In genomic region chr9:128051932-128052734, GRCh38 we compare ENCODE assay signal across 18 cellular contexts. TPM values are rescaled to one million over a fixed set of nuclear protein-coding genes. Genes with fewer than 3 reads are reported as not detected.
A peak's percentile ranks its signal among the peaks of the same experiment; 100 is the strongest.
DNase-seq lines count a peak whose midpoint lies in the region; ATAC-seq and TF ChIP-seq lines count a peak whose summit lies in the region.
"Had no signal": no experiment of that assay in that cellular context is flagged by ENCODE, and none has a peak within 500 bp of the region (broad histone marks: within the 10 kb centered on the region; RNA-seq: fewer than 3 reads in every experiment).

No MANE protein-coding gene starts in this region.

- DNase-seq in DMS53 (lab: John Stamatoyannopoulos, UW) (peak; percentile 99), PC-3 (peak; percentile 80), epithelial cell of prostate (ENCODE audit: low read depth, low spot score) (no peak), NCI-H146 treated with DMSO at 0.1 percent for 48 hours (lab: John Stamatoyannopoulos, UW; ENCODE audit: unreplicated experiment) (no peak), cerebellar cortex (ENCODE audit: low spot score) (no peak)
- DNase-seq: activated CD4-positive, alpha-beta memory T cell treated with anti-CD3 and anti-CD28 coated beads, Interleukin-2, amount 10 ng/mL, durations not matched to agents 7 days and 5 days; activated T-cell treated with anti-CD3 and anti-CD28 coated beads, Interleukin-2, amount 50 U/mL, for 48 hours; brain microvascular endothelial cell; CD4-positive, CD25-positive, alpha-beta regulatory T cell; dorsolateral prefrontal cortex; EL; heart left ventricle; IMR-90; nucleus accumbens; right lobe of liver had no signal

- H4K20me1 ChIP-seq in PC-3 (ENCODE audit: low read length): no peaks in the 10 kb centered on the region

- H3K4me2 ChIP-seq in PC-3 (ENCODE audit: low read length): peak overlapping the region; percentile 56

- intact Hi-C loops in PC-3 (cut with micrococcal nuclease): no loop called here

- no peaks in the 10 kb centered on the region for H3F3A ChIP-seq in PC-3 (ENCODE audit: low read length, unreplicated experiment)

- H3K4me3 ChIP-seq in PC-3 (ENCODE audit: low read length): no peak overlapping the region
- H3K4me3 ChIP-seq in mucosa of rectum (ENCODE audit: low read length in 2 of 2): no peak overlapping the region
- H3K4me3 ChIP-seq: dorsolateral prefrontal cortex, heart left ventricle, right lobe of liver had no signal

- TF ChIP-seq CTCF in PC-3 (conservative IDR thresholded peaks at IDR 0.05; ENCODE audit: low read depth, low read length): no peak

- no peaks in the 10 kb centered on the region for H3K9me3 ChIP-seq in PC-3 (ENCODE audit: low read length)
- no peaks in the 10 kb centered on the region for H3K9me3 ChIP-seq in mucosa of rectum (ENCODE audit: control insufficient read depth in 2 of 2, low read length in 2 of 2)
- H3K9me3 ChIP-seq: heart left ventricle, right lobe of liver had no signal

- H3K27ac ChIP-seq in PC-3 (ENCODE audit: low read length): peak overlapping the region; percentile 94
- peak overlapping the region; percentile 74 for H3K27ac ChIP-seq in epithelial cell of prostate
- H3K27ac ChIP-seq in mucosa of rectum (ENCODE audit: low read depth in 2 of 2, low read length in 2 of 2): peak overlapping the region; percentile 32 to 83
- H3K27ac ChIP-seq: brain microvascular endothelial cell, dorsolateral prefrontal cortex, right lobe of liver had no signal

- H3K36me3 ChIP-seq in PC-3 (ENCODE audit: low read depth, low read length): no peaks in the 10 kb centered on the region
- H3K36me3 ChIP-seq in mucosa of rectum (ENCODE audit: control insufficient read depth in 2 of 2, insufficient read depth in 2 of 2, low read length in 2 of 2): no peaks in the 10 kb centered on the region
- H3K36me3 ChIP-seq: brain microvascular endothelial cell, heart left ventricle, right lobe of liver had no signal

- ATAC-seq in PC-3 (peak; percentile 53), HG03025 (IDR thresholded peaks at IDR 0.05; ENCODE audit: low FRiP score, unreplicated experiment) (no peak), GM19324 (IDR thresholded peaks at IDR 0.05; ENCODE audit: low FRiP score, unreplicated experiment) (no peak)
- ATAC-seq: heart left ventricle had no signal

- peak overlapping the region; percentile 37 for H3K9ac ChIP-seq in PC-3 (ENCODE audit: low read length)
- peak overlapping the region in 1 of 2 donors; percentile 33 for H3K9ac ChIP-seq in mucosa of rectum (ENCODE audit: low read depth in 1 of 2, low read length in 2 of 2)

- POLR2A ChIA-PET in PC-3 (lab: Charles Lee; ENCODE audit: unreplicated experiment): no interaction called here

- peaks cover 32% of the 10 kb centered on the region for H3K4me1 ChIP-seq in PC-3 (ENCODE audit: insufficient read depth, low read length)
- peaks cover 4 to 29% of the 10 kb centered on the region in 2 donors for H3K4me1 ChIP-seq in mucosa of rectum (ENCODE audit: control insufficient read depth in 2 of 2, insufficient read depth in 2 of 2, low read length in 2 of 2)

- no peaks in the 10 kb centered on the region for H3K79me2 ChIP-seq in PC-3 (ENCODE audit: low read length)

- H3K27me3 ChIP-seq in PC-3 (ENCODE audit: low read length) (no peaks in the 10 kb centered on the region), mucosa of rectum (ENCODE audit: control insufficient read depth in 2 of 2, insufficient read depth in 2 of 2, low read length in 2 of 2) (no peaks in the 10 kb centered on the region)
- H3K27me3 ChIP-seq: brain microvascular endothelial cell, dorsolateral prefrontal cortex, heart left ventricle, right lobe of liver had no signal

- no peaks in the 10 kb centered on the region for H3K9me2 ChIP-seq in PC-3 (replicated peaks; ENCODE audit: low read length)

- CTCF ChIA-PET in PC-3 (lab: Charles Lee): no interaction called here

- BruUV-seq in PC-3 (replicated peaks; lab: Mats Ljungman, UMichigan): no TSS peak

- H2AFZ ChIP-seq in PC-3 (ENCODE audit: low read length): 0 out of 2 replicates have a peak overlapping the region, but pooled peaks have one; percentile 15

RNA-seq across cellular contexts. Expression of gene NAIF1, which starts 15.0 kb away (rescaled TPM):
- 8.4 and 11.1 TPM in 2 replicates for total RNA-seq in PC-3 (2014; rRNA removed)

RNA-seq across cellular contexts. Expression of gene SLC25A25, which starts 15.9 kb away (rescaled TPM):
- 25.2 and 37.0 TPM in 2 replicates for total RNA-seq in PC-3 (2014; rRNA removed)

Comparison
In these comparisons a context has a peak if more than half of its experiments do, and no peak if none do; other contexts are left out.
1. DNase-seq: peak in DMS53 (single experiment) and PC-3 (single experiment); none in epithelial cell of prostate (single experiment), NCI-H146 treated with DMSO at 0.1 percent for 48 hours (single experiment) and cerebellar cortex (single experiment).
2. Peak in every context shown above with its lines, with median percentiles within 50 percentile points of each other: H3K27ac ChIP-seq.